In genomic region chr7:95420996-95421846, GRCh38 we compare ENCODE assay signal across 10 cellular contexts. TPM values are rescaled to one million over a fixed set of nuclear protein-coding genes. Genes with fewer than 3 reads are reported as not detected.
A peak's percentile ranks its signal among the peaks of the same experiment; 100 is the strongest.
DNase-seq lines count a peak whose midpoint lies in the region; ATAC-seq and TF ChIP-seq lines count a peak whose summit lies in the region.
"Had no signal": no experiment of that assay in that cellular context is flagged by ENCODE, and none has a peak within 500 bp of the region (broad histone marks: within the 10 kb centered on the region; RNA-seq: fewer than 3 reads in every experiment).

No MANE protein-coding gene starts in this region.

- DNase-seq in NCI-H510A treated with DMSO at 0.1 percent for 48 hours (lab: John Stamatoyannopoulos, UW) (peak; percentile 11), NCI-H510A (lab: John Stamatoyannopoulos, UW) (no peak), NCI-H446 treated with DMSO at 0.1 percent for 48 hours (lab: John Stamatoyannopoulos, UW) (peak; percentile 36), fibroblast of villous mesenchyme (ENCODE audit: low read depth) (peak; percentile 49), sciatic nerve (ENCODE audit: low spot score) (no peak), dedifferentiated amniotic fluid mesenchymal stem cell (ENCODE audit: extremely low spot score) (no peak), HUDEP-2 (lab: John Stamatoyannopoulos, UW; ENCODE audit: unreplicated experiment in 76 of 76) (no peak), NCI-H146 (lab: John Stamatoyannopoulos, UW) (no peak)
- DNase-seq: NCI-H1436 had no signal

- ATAC-seq in sciatic nerve: peak; percentile 28

- H3K4me3 ChIP-seq in fibroblast of villous mesenchyme (ENCODE audit: low read depth, low read length): no peak overlapping the region
- H3K4me3 ChIP-seq: breast epithelium had no signal

- intact Hi-C loops in sciatic nerve (cut with DNase I): no loop called here

- no peak for TF ChIP-seq CTCF in fibroblast of villous mesenchyme (IDR thresholded peaks at IDR 0.05; ENCODE audit: insufficient read depth, low read depth, low read length)

RNA-seq across cellular contexts. Expression of gene PON2, which starts 13.6 kb away (rescaled TPM):
- total RNA-seq in fibroblast of villous mesenchyme (74.1 and 95.9 TPM in 2 replicates), sciatic nerve (111 TPM)

RNA-seq across cellular contexts. Expression of gene PON3, which starts 25.0 kb away (rescaled TPM):
- total RNA-seq in fibroblast of villous mesenchyme (under 0.01 TPM in 1 of 2 replicates, not detected in the other), sciatic nerve (8.9 TPM)

Comparison
In these comparisons a context has a peak if more than half of its experiments do, and no peak if none do; other contexts are left out.
1. DNase-seq: peak in NCI-H510A treated with DMSO at 0.1 percent for 48 hours (single experiment), NCI-H446 treated with DMSO at 0.1 percent for 48 hours (single experiment) and fibroblast of villous mesenchyme (single experiment); none in NCI-H510A (single experiment), sciatic nerve (single experiment), dedifferentiated amniotic fluid mesenchymal stem cell (single experiment), HUDEP-2 (0 of 76) and NCI-H146 (single experiment).